9 cellular contexts compared by ENCODE assay signal in genomic region chr12:47704719-47705118, GRCh38. TPM values are rescaled to one million over a fixed set of nuclear protein-coding genes. Genes with fewer than 3 reads are reported as not detected.
DNase-seq lines count a peak whose midpoint lies in the region; ATAC-seq, FAIRE-seq and TF ChIP-seq lines count a peak whose summit lies in the region.
"Had no signal": no experiment of that assay in that cellular context is flagged by ENCODE, and none has a peak within 500 bp of the region (broad histone marks: within the 10 kb centered on the region; RNA-seq: fewer than 3 reads in every experiment).

No MANE protein-coding gene starts in this region.

- peak overlapping the region in 1 of 2 experiments; percentile 42 for H3K23ac ChIP-seq in mesenchymal stem cell (ENCODE audit: low read length in 2 of 2)

- no peak overlapping the region for H4K8ac ChIP-seq in mesenchymal stem cell (ENCODE audit: low read length)

- H3K4me1 ChIP-seq in astrocyte (ENCODE audit: insufficient read depth, low read length) (peaks cover 3% of the 10 kb centered on the region), mesenchymal stem cell (ENCODE audit: control insufficient read depth, insufficient read depth, low read depth, low read length) (peaks cover 2% of the 10 kb centered on the region), tibial nerve (peaks cover 0 to 37% (median 8%) of the 10 kb centered on the region in 4 donors)

- H3K9me3 ChIP-seq in astrocyte (ENCODE audit: insufficient read depth, low read depth, low read length), result no peaks in the 10 kb centered on the region
- no peaks in the 10 kb centered on the region for H3K9me3 ChIP-seq in mesenchymal stem cell (ENCODE audit: control insufficient read depth, low read length)
- H3K9me3 ChIP-seq in WERI-Rb-1 (ENCODE audit: severe bottlenecking), result no peaks in the 10 kb centered on the region
- H3K9me3 ChIP-seq in tibial nerve, result no peaks in the 10 kb centered on the region

- H3K27me3 ChIP-seq in astrocyte (ENCODE audit: insufficient read depth, low read length), result no peaks in the 10 kb centered on the region
- no peaks in the 10 kb centered on the region for H3K27me3 ChIP-seq in mesenchymal stem cell (ENCODE audit: control insufficient read depth in 1 of 2, insufficient read depth in 1 of 2, low read length in 2 of 2)
- no peaks in the 10 kb centered on the region for H3K27me3 ChIP-seq in WERI-Rb-1 (ENCODE audit: insufficient read depth, low read depth, severe bottlenecking)
- no peaks in the 10 kb centered on the region for H3K27me3 ChIP-seq in tibial nerve

- no peak for ATAC-seq in stimulated activated naive CD8-positive, alpha-beta T cell treated with anti-CD3 and anti-CD28 coated beads, Interleukin-15, Interleukin-2, amounts not matched to agents 100 U/mL and 50 U/mL, for 24 hours
- ATAC-seq in HG03378 (IDR thresholded peaks at IDR 0.05; ENCODE audit: unreplicated experiment), result no peak

- no peak overlapping the region for H2AFZ ChIP-seq in astrocyte (ENCODE audit: low read depth, low read length)
- H2AFZ ChIP-seq in mesenchymal stem cell (ENCODE audit: low read depth, low read length), result no peak overlapping the region

- H3K9ac ChIP-seq in astrocyte (ENCODE audit: low read length) (peak overlapping the region; percentile 82), mesenchymal stem cell (ENCODE audit: low read length) (peak overlapping the region; percentile 92)

- H2AK5ac ChIP-seq in mesenchymal stem cell (ENCODE audit: low read length, severe bottlenecking), result no peak overlapping the region

- H2BK120ac ChIP-seq in mesenchymal stem cell (ENCODE audit: low read depth, low read length), result no peak overlapping the region

- no peak for TF ChIP-seq EP300 in tibial nerve (IDR thresholded peaks at IDR 0.05)

- H2BK5ac ChIP-seq in mesenchymal stem cell (ENCODE audit: low read depth, low read length, poor library complexity, severe bottlenecking), result no peak overlapping the region

- WGBS in mesenchymal stem cell, result 92% methylated on average over 8 of the region's 9 CpGs
- WGBS in tibial nerve, 2 donors, result 86 to 91% methylated on average over 9 of the region's 9 CpGs

- H3K36me3 Mint-ChIP-seq in stimulated activated naive CD8-positive, alpha-beta T cell treated with anti-CD3 and anti-CD28 coated beads, Interleukin-15, Interleukin-2, amounts not matched to agents 100 ng/mL and 50 ng/mL, for 24 hours (ENCODE audit: low read depth), result peaks cover 40% of the 10 kb centered on the region
- H3K36me3 Mint-ChIP-seq in astrocyte (ENCODE audit: low read depth, unreplicated experiment), result peaks cover 3% of the 10 kb centered on the region

- H3K4me3 Mint-ChIP-seq in stimulated activated naive CD8-positive, alpha-beta T cell treated with anti-CD3 and anti-CD28 coated beads, Interleukin-15, Interleukin-2, amounts not matched to agents 100 ng/mL and 50 ng/mL, for 24 hours, result peak overlapping the region; percentile 91
- peak overlapping the region; percentile 91 for H3K4me3 Mint-ChIP-seq in astrocyte (ENCODE audit: unreplicated experiment)

- peaks cover 63% of the 10 kb centered on the region for H3K4me1 Mint-ChIP-seq in stimulated activated naive CD8-positive, alpha-beta T cell treated with anti-CD3 and anti-CD28 coated beads, Interleukin-15, Interleukin-2, amounts not matched to agents 100 ng/mL and 50 ng/mL, for 24 hours (ENCODE audit: low read depth)
- H3K4me1 Mint-ChIP-seq in astrocyte (ENCODE audit: low read depth, unreplicated experiment), result peaks cover 7% of the 10 kb centered on the region

- H3K9me3 Mint-ChIP-seq in stimulated activated naive CD8-positive, alpha-beta T cell treated with anti-CD3 and anti-CD28 coated beads, Interleukin-15, Interleukin-2, amounts not matched to agents 100 ng/mL and 50 ng/mL, for 24 hours, result no peaks in the 10 kb centered on the region
- no peaks in the 10 kb centered on the region for H3K9me3 Mint-ChIP-seq in astrocyte (ENCODE audit: unreplicated experiment)

- DNase-seq in stimulated activated naive CD8-positive, alpha-beta T cell treated with anti-CD3 and anti-CD28 coated beads, Interleukin-15, Interleukin-2, amounts not matched to agents 100 U/mL and 50 U/mL, for 24 hours, result no peak
- DNase-seq in astrocyte (ENCODE audit: low read depth) (no peak), mesenchymal stem cell (no peak), WERI-Rb-1 (no peak), AML-193 (lab: John Stamatoyannopoulos, UW) (no peak), tibial nerve (ENCODE audit: low spot score in 2 of 2) (no peak)

- no peak overlapping the region for H3K14ac ChIP-seq in mesenchymal stem cell (ENCODE audit: low read length in 2 of 2)

- H4K91ac ChIP-seq in mesenchymal stem cell (ENCODE audit: low read length), result no peak overlapping the region

- no peak overlapping the region for H3K4ac ChIP-seq in mesenchymal stem cell (ENCODE audit: low read depth in 1 of 2, low read length in 2 of 2)

- H3K4me2 ChIP-seq in astrocyte (ENCODE audit: low read length), result peak overlapping the region; percentile 89
- H3K4me2 ChIP-seq in mesenchymal stem cell (ENCODE audit: low read length, poor library complexity, severe bottlenecking), result no peak overlapping the region

- FAIRE-seq in astrocyte (lab: Jason Lieb, UNC), result no peak
- FAIRE-seq: bronchial epithelial cell had no signal

- peak overlapping the region; percentile 92 for H3K4me3 ChIP-seq in astrocyte (ENCODE audit: insufficient read depth, low read depth, low read length)
- peak overlapping the region in 1 of 2 experiments; percentile 79 for H3K4me3 ChIP-seq in mesenchymal stem cell (ENCODE audit: insufficient read depth in 1 of 2, low read depth in 1 of 2, low read length in 2 of 2)
- no peak overlapping the region; the same call in none of the 2 replicates for H3K4me3 ChIP-seq in WERI-Rb-1 (ENCODE audit: low read depth, low read length)
- H3K4me3 ChIP-seq in tibial nerve, result peak overlapping the region in 2 of 4 donors; percentile 99 to 100

- TF ChIP-seq POLR2A in tibial nerve (IDR thresholded peaks at IDR 0.05), result no peak

- peaks cover 28% of the 10 kb centered on the region for H4K20me1 ChIP-seq in astrocyte (ENCODE audit: insufficient read depth, low read length)

- no peaks in the 10 kb centered on the region for H3K27me3 Mint-ChIP-seq in stimulated activated naive CD8-positive, alpha-beta T cell treated with anti-CD3 and anti-CD28 coated beads, Interleukin-15, Interleukin-2, amounts not matched to agents 100 ng/mL and 50 ng/mL, for 24 hours
- H3K27me3 Mint-ChIP-seq in astrocyte (ENCODE audit: low read depth, unreplicated experiment), result no peaks in the 10 kb centered on the region

- H2BK15ac ChIP-seq in mesenchymal stem cell (ENCODE audit: low read depth, poor library complexity, severe bottlenecking), result no peak overlapping the region

- peak overlapping the region; percentile 94 for H3K27ac Mint-ChIP-seq in stimulated activated naive CD8-positive, alpha-beta T cell treated with anti-CD3 and anti-CD28 coated beads, Interleukin-15, Interleukin-2, amounts not matched to agents 100 ng/mL and 50 ng/mL, for 24 hours
- H3K27ac Mint-ChIP-seq in astrocyte (ENCODE audit: unreplicated experiment), result no peak overlapping the region

- H3K18ac ChIP-seq in mesenchymal stem cell (ENCODE audit: low read depth in 1 of 2, low read length in 2 of 2), result no peak overlapping the region

- H3K79me2 ChIP-seq in astrocyte (ENCODE audit: insufficient read depth, low read length), result peaks cover 50% of the 10 kb centered on the region

- peaks cover 17% of the 10 kb centered on the region for H3K79me1 ChIP-seq in mesenchymal stem cell (replicated peaks; ENCODE audit: low read length, poor library complexity, severe bottlenecking)

- H3K27ac ChIP-seq in astrocyte (ENCODE audit: low read depth, low read length) (peak overlapping the region; percentile 80), mesenchymal stem cell (ENCODE audit: low read length, poor library complexity, severe bottlenecking) (no peak overlapping the region), WERI-Rb-1 (no peak overlapping the region), tibial nerve (peak overlapping the region in 1 of 4 donors; percentile 95)

- peaks cover 6% of the 10 kb centered on the region for H3K36me3 ChIP-seq in astrocyte (ENCODE audit: insufficient read depth, low read length)
- peaks cover 2 to 17% of the 10 kb centered on the region in 2 experiments for H3K36me3 ChIP-seq in mesenchymal stem cell (ENCODE audit: control insufficient read depth in 1 of 2, insufficient read depth in 2 of 2, low read depth in 1 of 2, low read length in 2 of 2)
- peaks cover 21% of the 10 kb centered on the region for H3K36me3 ChIP-seq in WERI-Rb-1
- H3K36me3 ChIP-seq in tibial nerve, result peaks cover 0 to 10% (median 0%) of the 10 kb centered on the region in 3 donors

- H2BK12ac ChIP-seq in mesenchymal stem cell (ENCODE audit: low read length in 2 of 2), result no peak overlapping the region

- TF ChIP-seq CTCF in astrocyte (IDR thresholded peaks at IDR 0.05; ENCODE audit: insufficient read depth, low read depth, low read length) (no peak), WERI-Rb-1 (IDR thresholded peaks at IDR 0.05; ENCODE audit: low read depth, low read length) (no peak), tibial nerve (IDR thresholded peaks at IDR 0.05) (no peak)

RNA-seq across cellular contexts. Expression of gene RPAP3, which starts 1.1 kb away (rescaled TPM):
- total RNA-seq in astrocyte, result 36.2 and 39.2 TPM in 2 replicates
- 28.1 TPM for polyA plus RNA-seq in mesenchymal stem cell (2013, experiment 1 of 2)
- 30.9 TPM for polyA plus RNA-seq in mesenchymal stem cell (2013, experiment 2 of 2)
- 10 to 100 TPM in 3 of 4 donors, 1 to 10 TPM in 1; 8.8 to 19.2 (median 15.5) TPM for total RNA-seq in tibial nerve

RNA-seq across cellular contexts. Expression of gene ENDOU, which starts 20.6 kb away (rescaled TPM):
- total RNA-seq in astrocyte (not detected in 2 replicates), tibial nerve (1 to 10 TPM in 1 of 4 donors, under 1 TPM in 2, not detected in 1; 0.30 to 1.2 (median 0.42) TPM)
- polyA plus RNA-seq in mesenchymal stem cell (2013, experiment 1 of 2), result not detected
- not detected for polyA plus RNA-seq in mesenchymal stem cell (2013, experiment 2 of 2)
- total RNA-seq: bronchial epithelial cell had no signal

RNA-seq across cellular contexts. Expression of gene RAPGEF3, which starts 54.0 kb away (rescaled TPM):
- total RNA-seq in astrocyte (5.9 and 8.4 TPM in 2 replicates), tibial nerve (100 to 1,000 TPM in 1 of 4 donors, 10 to 100 TPM in 3; 47.3 to 109 (median 83.6) TPM)
- 1.2 TPM for polyA plus RNA-seq in mesenchymal stem cell (2013, experiment 1 of 2)
- 1.2 TPM for polyA plus RNA-seq in mesenchymal stem cell (2013, experiment 2 of 2)
